ENCODE assay signal across 15 cellular contexts in genomic region chr22:24142241-24142640, GRCh38. TPM values are rescaled to one million over a fixed set of nuclear protein-coding genes. Genes with fewer than 3 reads are reported as not detected.
A peak's percentile ranks its signal among the peaks of the same experiment; 100 is the strongest.
DNase-seq lines count a peak whose midpoint lies in the region; ATAC-seq, FAIRE-seq and TF ChIP-seq lines count a peak whose summit lies in the region.
"Had no signal": no experiment of that assay in that cellular context is flagged by ENCODE, and none has a peak within 500 bp of the region (broad histone marks: within the 10 kb centered on the region; RNA-seq: fewer than 3 reads in every experiment).

No MANE protein-coding gene starts in this region.

- CTCF ChIA-PET in MCF 10A (lab: Yijun Ruan, JAX) = interaction anchor here (0.6 kb wide), 1 partner anchor 58 kb away, joined by 3 read pairs; no protein-coding TSS in a partner anchor

- TF ChIP-seq POLR2A in breast epithelium (IDR thresholded peaks at IDR 0.05) = no peak

- H3K4me3 ChIP-seq in breast epithelium (no peak overlapping the region), thymus (ENCODE audit: low read length) (no peak overlapping the region)

- peaks cover 20% of the 10 kb centered on the region for H3K4me1 Mint-ChIP-seq in MCF 10A (ENCODE audit: insufficient read depth, unreplicated experiment)
- peaks cover 39% of the 10 kb centered on the region for H3K4me1 Mint-ChIP-seq in T-helper 17 cell
- H3K4me1 Mint-ChIP-seq in glutamatergic neuron (ENCODE audit: low read depth, unreplicated experiment) = peaks cover 6% of the 10 kb centered on the region

- peak overlapping the region in 1 of 2 donors; percentile 93 for H3K27ac ChIP-seq in breast epithelium
- peak overlapping the region; percentile 86 for H3K27ac ChIP-seq in thymus (ENCODE audit: low read depth)

- intact Hi-C loops in MCF 10A (cut with micrococcal nuclease) = no loop called here
- intact Hi-C loops in breast epithelium (cut with DNase I; ENCODE audit: low total_unique reads) = no loop called here

- WGBS in thymus = 95% methylated on average over 2 of the region's 2 CpGs

- no peak for TF ChIP-seq CTCF in MCF 10A (IDR thresholded peaks at IDR 0.05; ENCODE audit: unreplicated experiment)
- TF ChIP-seq CTCF in breast epithelium (IDR thresholded peaks at IDR 0.05) = no peak
- no peak for TF ChIP-seq CTCF in glutamatergic neuron (IDR thresholded peaks at IDR 0.05; ENCODE audit: partially characterized antibody, unreplicated experiment)

- H3K4me1 ChIP-seq in breast epithelium (peaks cover 19 to 31% of the 10 kb centered on the region in 2 donors), thymus (ENCODE audit: control insufficient read depth, insufficient read depth, low read length) (peaks cover 59% of the 10 kb centered on the region)

- DNase-seq in MCF 10A (ENCODE audit: unreplicated experiment) (no peak), breast epithelium (ENCODE audit: low spot score in 2 of 2) (no peak), T-helper 17 cell (no peak), glutamatergic neuron (no peak), RCC 7860 (ENCODE audit: low spot score) (no peak), pons (ENCODE audit: low spot score) (no peak)
- DNase-seq: activated CD4-positive, CD25-positive, alpha-beta regulatory T cell; DMS53; H9; KBM-7; NCI-H510A treated with DMSO at 0.1 percent for 48 hours; occipital lobe had no signal

- no peak for ATAC-seq in T-helper 17 cell
- no peak for ATAC-seq in SK-N-SH treated with all-trans-retinoic acid at 6 μM for 48 hours

- H3K9me3 ChIP-seq in breast epithelium (no peaks in the 10 kb centered on the region), T-helper 17 cell (ENCODE audit: control insufficient read depth, low read length, poor library complexity, severe bottlenecking) (no peaks in the 10 kb centered on the region), thymus (ENCODE audit: control insufficient read depth) (no peaks in the 10 kb centered on the region)

- H3K36me3 ChIP-seq in breast epithelium (no peaks in the 10 kb centered on the region), thymus (ENCODE audit: control insufficient read depth, insufficient read depth) (peaks cover 12% of the 10 kb centered on the region)

- H3K27me3 ChIP-seq in breast epithelium (no peaks in the 10 kb centered on the region), thymus (ENCODE audit: control insufficient read depth, insufficient read depth) (no peaks in the 10 kb centered on the region)

- FAIRE-seq in RCC 7860 (lab: Jason Lieb, UNC) = no peak

- H3K9me3 Mint-ChIP-seq in MCF 10A (ENCODE audit: unreplicated experiment) = no peaks in the 10 kb centered on the region
- no peaks in the 10 kb centered on the region for H3K9me3 Mint-ChIP-seq in glutamatergic neuron (ENCODE audit: unreplicated experiment)
- H3K9me3 Mint-ChIP-seq: H9; stimulated activated naive CD8-positive, alpha-beta T cell treated with anti-CD3 and anti-CD28 coated beads, Interleukin-15, Interleukin-2, amounts not matched to agents 100 ng/mL and 50 ng/mL, for 24 hours had no signal

- H3K4me3 Mint-ChIP-seq in MCF 10A (ENCODE audit: unreplicated experiment) (no peak overlapping the region), T-helper 17 cell (peak overlapping the region; percentile 50), glutamatergic neuron (ENCODE audit: unreplicated experiment) (no peak overlapping the region)
- H3K4me3 Mint-ChIP-seq: H9; stimulated activated naive CD8-positive, alpha-beta T cell treated with anti-CD3 and anti-CD28 coated beads, Interleukin-15, Interleukin-2, amounts not matched to agents 100 ng/mL and 50 ng/mL, for 24 hours had no signal

- H3K27me3 Mint-ChIP-seq in MCF 10A (ENCODE audit: insufficient read depth, unreplicated experiment) (no peaks in the 10 kb centered on the region), T-helper 17 cell (no peaks in the 10 kb centered on the region), glutamatergic neuron (ENCODE audit: unreplicated experiment) (peaks cover 3% of the 10 kb centered on the region)
- H3K27me3 Mint-ChIP-seq: stimulated activated naive CD8-positive, alpha-beta T cell treated with anti-CD3 and anti-CD28 coated beads, Interleukin-15, Interleukin-2, amounts not matched to agents 100 ng/mL and 50 ng/mL, for 24 hours had no signal

- POLR2A ChIA-PET in MCF 10A (lab: Yijun Ruan, JAX) = no interaction called here

- H3K27ac Mint-ChIP-seq in MCF 10A (ENCODE audit: low read depth, unreplicated experiment) (peak overlapping the region; percentile 57), T-helper 17 cell (peak overlapping the region; percentile 79), glutamatergic neuron (ENCODE audit: unreplicated experiment) (peak overlapping the region; percentile 43)

- no TSS peak for BruUV-seq in MCF 10A (replicated peaks; lab: Mats Ljungman, UMichigan)

- H3K36me3 Mint-ChIP-seq in MCF 10A (ENCODE audit: insufficient read depth, unreplicated experiment) (peaks cover under 1% of the 10 kb centered on the region), T-helper 17 cell (ENCODE audit: low read depth) (no peaks in the 10 kb centered on the region), glutamatergic neuron (ENCODE audit: unreplicated experiment) (no peaks in the 10 kb centered on the region)

TF ChIP-seq in SK-N-SH treated with all-trans-retinoic acid at 6 μM for 48 hours, 23 proteins besides CTCF, POLR2A, EP300 and RAD21 (continues in another document):
- TF ChIP-seq GLIS3 (CRISPR knock-in tag; IDR thresholded peaks at IDR 0.05) = no peak
- TF ChIP-seq ARNTL (CRISPR knock-in tag; IDR thresholded peaks at IDR 0.05; ENCODE audit: borderline replicate concordance, low read depth) = no peak
- no peak for TF ChIP-seq ISL1 (CRISPR knock-in tag; IDR thresholded peaks at IDR 0.05)
- TF ChIP-seq ZNF70 (CRISPR knock-in tag; IDR thresholded peaks at IDR 0.05) = no peak
- no peak for TF ChIP-seq POU6F1 (CRISPR knock-in tag; IDR thresholded peaks at IDR 0.05; ENCODE audit: borderline replicate concordance, low read depth)
- TF ChIP-seq RARB (CRISPR knock-in tag; IDR thresholded peaks at IDR 0.05) = no peak
- TF ChIP-seq TOX (CRISPR knock-in tag; IDR thresholded peaks at IDR 0.05; ENCODE audit: borderline replicate concordance) = no peak
- no peak for TF ChIP-seq PPARA (CRISPR knock-in tag; IDR thresholded peaks at IDR 0.05; ENCODE audit: borderline replicate concordance)
- TF ChIP-seq SNAI2 (CRISPR knock-in tag; IDR thresholded peaks at IDR 0.05) = no peak
- TF ChIP-seq ZFP30 (CRISPR knock-in tag; IDR thresholded peaks at IDR 0.05) = no peak
- TF ChIP-seq BACH2 (CRISPR knock-in tag; IDR thresholded peaks at IDR 0.05; ENCODE audit: borderline replicate concordance) = no peak
- TF ChIP-seq ESRRG (CRISPR knock-in tag; IDR thresholded peaks at IDR 0.05) = no peak
- no peak for TF ChIP-seq PATZ1 (CRISPR knock-in tag; IDR thresholded peaks at IDR 0.05; ENCODE audit: borderline replicate concordance)

RNA-seq across cellular contexts. Expression of gene SUSD2, which starts 39.0 kb away (rescaled TPM):
- total RNA-seq in MCF 10A (2022) (13.3 and 32.8 TPM in 2 replicates), breast epithelium (1 to 10 TPM in 2 of 3 donors, under 1 TPM in 1; 0.80 to 7.9 (median 5.6) TPM), T-helper 17 cell (1 to 10 TPM in 1 of 2 donors, under 1 TPM in 1; 0.80 to 1.1 TPM), glutamatergic neuron (ENCODE audit: unreplicated experiment) (123 TPM)
- 4.1 TPM for polyA plus RNA-seq in thymus
- total RNA-seq: occipital lobe had no signal
